20 cellular contexts compared by ENCODE assay signal in the genomic region with DNA sequence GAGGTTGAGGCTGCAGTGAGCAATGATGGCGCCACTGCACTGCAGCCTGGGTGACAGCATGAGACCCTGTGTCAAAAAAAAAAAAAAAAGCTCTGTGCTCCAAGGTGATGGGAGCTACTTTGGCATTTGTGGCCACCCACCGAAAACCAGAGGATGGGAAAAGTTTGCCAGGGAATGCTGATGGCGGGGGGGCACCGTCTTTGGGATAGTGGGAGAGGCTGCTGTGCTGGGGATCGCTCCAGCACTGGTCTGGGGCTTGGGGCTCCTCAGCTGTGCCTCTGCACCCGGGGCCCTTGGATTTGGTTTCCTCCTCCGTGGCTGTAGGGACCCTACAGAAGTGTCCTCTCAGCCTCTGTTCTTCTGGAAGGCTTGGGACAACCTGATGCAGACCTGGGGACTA. TPM values are rescaled to one million over a fixed set of nuclear protein-coding genes. Genes with fewer than 3 reads are reported as not detected.
"Had no signal": no experiment of that assay in that cellular context is flagged by ENCODE, and none has a peak within 500 bp of the region (broad histone marks: within the 10 kb centered on the region; RNA-seq: fewer than 3 reads in every experiment).

No MANE protein-coding gene starts in this region.

- H3K27ac ChIP-seq: dorsolateral prefrontal cortex, heart left ventricle, testis, tibial nerve had no signal

- H3K9me3 Mint-ChIP-seq: mesothelial cell of epicardium; nephron progenitor cell; stimulated activated naive CD8-positive, alpha-beta T cell treated with anti-CD3 and anti-CD28 coated beads, Interleukin-15, Interleukin-2, amounts not matched to agents 100 ng/mL and 50 ng/mL, for 24 hours had no signal

- H3K36me3 ChIP-seq: heart left ventricle, tibial nerve had no signal

- DNase-seq: caudate nucleus; cortex of kidney; effector CD8-positive, alpha-beta T cell; heart left ventricle; hypothalamus; mammary epithelial cell; nephron progenitor cell; stimulated activated CD4-positive, alpha-beta T cell treated with anti-CD3 and anti-CD28 coated beads, Interleukin-15, amount 100 ng/mL, for 24 hours; stimulated activated CD4-positive, alpha-beta T cell treated with anti-CD3 and anti-CD28 coated beads, Interleukin-1b, Interleukin-23, amount 100 ng/mL, for 48 hours; stimulated activated CD4-positive, alpha-beta T cell treated with anti-CD3 and anti-CD28 coated beads, Interleukin-4, amount 100 ng/mL, for 24 hours; testis had no signal

- H3K9me3 ChIP-seq: heart left ventricle, testis, tibial nerve had no signal

- H3K4me1 Mint-ChIP-seq: mesothelial cell of epicardium, nephron progenitor cell had no signal

- H3K4me3 ChIP-seq: dorsolateral prefrontal cortex, heart left ventricle, testis, tibial nerve had no signal

- H3K27me3 ChIP-seq: testis had no signal

- ATAC-seq: left lobe of liver; stimulated activated memory B cell treated with anti-CD40 and anti-IgM and Interleukin-4, amounts not matched to agents 10 μg/mL and 1 μg/mL and 100 μg/mL, for 72 hours had no signal

- H3K36me3 Mint-ChIP-seq: mesothelial cell of epicardium; stimulated activated memory B cell treated with anti-CD40 and anti-IgM and Interleukin-4, amounts not matched to agents 10 μg/mL and 1 μg/mL and 100 μg/mL, for 72 hours had no signal

- H3K27ac Mint-ChIP-seq: mesothelial cell of epicardium; nephron progenitor cell; progenitor cell of endocrine pancreas; stimulated activated memory B cell treated with anti-CD40 and anti-IgM and Interleukin-4, amounts not matched to agents 10 μg/mL and 1 μg/mL and 100 μg/mL, for 72 hours; stimulated activated naive CD8-positive, alpha-beta T cell treated with anti-CD3 and anti-CD28 coated beads, Interleukin-15, Interleukin-2, amounts not matched to agents 100 ng/mL and 50 ng/mL, for 24 hours had no signal

- H3K4me3 Mint-ChIP-seq: mesothelial cell of epicardium; nephron progenitor cell; stimulated activated memory B cell treated with anti-CD40 and anti-IgM and Interleukin-4, amounts not matched to agents 10 μg/mL and 1 μg/mL and 100 μg/mL, for 72 hours; stimulated activated naive CD8-positive, alpha-beta T cell treated with anti-CD3 and anti-CD28 coated beads, Interleukin-15, Interleukin-2, amounts not matched to agents 100 ng/mL and 50 ng/mL, for 24 hours had no signal

- H3K4me1 ChIP-seq: heart left ventricle, testis, tibial nerve had no signal

RNA-seq across cellular contexts. Expression of gene RAMP3, which starts 11.7 kb away (rescaled TPM):
- total RNA-seq: glomerular endothelial cell, mammary epithelial cell, mesothelial cell of epicardium, progenitor cell of endocrine pancreas had no signal
- polyA plus RNA-seq: fibroblast of lung, mammary epithelial cell had no signal
